ENCODE assay signal across 8 cellular contexts in the genomic region with DNA sequence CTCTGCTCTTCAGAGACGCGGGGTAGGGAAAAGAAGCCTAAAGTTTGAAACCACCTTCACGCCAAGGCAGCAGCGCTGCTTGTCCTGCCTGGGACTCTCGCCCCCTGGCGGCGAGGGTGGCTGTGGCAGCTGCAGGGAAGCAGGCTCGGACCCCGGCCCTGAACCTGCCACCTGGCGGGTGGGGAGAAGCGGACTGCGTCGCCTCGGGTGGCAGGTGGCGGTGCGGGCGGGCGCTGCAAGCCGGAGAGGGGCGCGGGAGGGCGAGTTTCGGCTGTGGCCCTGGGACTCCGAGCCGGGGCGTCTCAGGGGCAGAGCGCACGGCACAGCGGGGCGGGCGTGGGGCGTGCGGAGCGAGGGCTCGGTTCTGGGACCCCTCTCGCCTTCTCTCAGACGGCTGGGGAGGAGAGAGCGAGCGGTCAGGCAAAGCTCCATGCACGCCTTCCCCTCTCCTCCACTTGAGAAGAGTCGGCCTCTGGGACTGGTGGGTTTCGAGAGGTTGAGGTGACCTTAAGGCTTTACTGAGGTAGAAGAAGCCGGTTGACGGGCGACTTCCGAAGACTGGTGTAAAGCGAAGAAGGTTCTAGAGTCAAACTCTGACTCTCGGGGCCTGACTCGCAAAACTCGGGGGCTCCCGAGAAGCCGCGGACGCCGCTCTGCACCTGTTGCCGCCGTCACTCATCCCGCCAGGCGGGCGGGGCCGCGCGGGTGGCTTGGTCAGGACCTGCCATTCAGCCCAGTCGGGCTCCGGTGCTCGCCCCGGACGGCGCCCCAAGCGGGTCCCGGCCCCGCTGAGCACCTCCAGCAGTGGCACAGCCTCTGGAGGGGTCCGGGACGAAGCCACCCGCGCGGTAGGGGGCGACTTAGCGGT. TPM values are rescaled to one million over a fixed set of nuclear protein-coding genes. Genes with fewer than 3 reads are reported as not detected.
DNase-seq lines count a peak whose midpoint lies in the region; ATAC-seq, FAIRE-seq and TF ChIP-seq lines count a peak whose summit lies in the region.

No MANE protein-coding gene starts in this region.

- peak overlapping the region; percentile 61 for H3K4me2 ChIP-seq in endothelial cell of umbilical vein (ENCODE audit: insufficient read depth, low read length)

- H3K27me3 Mint-ChIP-seq in natural killer cell (ENCODE audit: low read depth in 2 of 2): peaks cover 26 to 44% of the 10 kb centered on the region in 2 donors

- H4K20me1 ChIP-seq in endothelial cell of umbilical vein (replicated peaks; ENCODE audit: control insufficient read depth, extremely low read depth, insufficient read depth, low read length): no peaks in the 10 kb centered on the region

- H3K36me3 ChIP-seq in endothelial cell of umbilical vein (ENCODE audit: control insufficient read depth in 2 of 2, extremely low read depth in 1 of 2, insufficient read depth in 2 of 2, low read length in 2 of 2): no peaks in the 10 kb centered on the region
- H3K36me3 ChIP-seq in tibial nerve: no peaks in the 10 kb centered on the region

- no TSS peak for BruUV-seq in endothelial cell of umbilical vein (replicated peaks; lab: Mats Ljungman, UMichigan)

- POLR2A ChIA-PET in endothelial cell of umbilical vein (lab: Charles Lee): no interaction called here

- peak overlapping the region; percentile 13 for H2AFZ ChIP-seq in endothelial cell of umbilical vein (ENCODE audit: low read depth, low read length)

- no peaks in the 10 kb centered on the region for H3K36me3 Mint-ChIP-seq in natural killer cell

- peak; percentile 50 to 79 for TF ChIP-seq CTCF in endothelial cell of umbilical vein (IDR thresholded peaks at IDR 0.05; ENCODE audit: extremely low read depth in 1 of 2, insufficient read depth in 1 of 2, low read depth in 1 of 2, low read length in 2 of 2)
- TF ChIP-seq CTCF in natural killer cell (IDR thresholded peaks at IDR 0.05): peak; percentile 36
- peak in 4 of 5 experiments; percentile 19 to 43 (median 26) for TF ChIP-seq CTCF in tibial nerve (IDR thresholded peaks at IDR 0.05)

- peak overlapping the region; percentile 63 for H3K4me3 Mint-ChIP-seq in natural killer cell

- 8 to 18% methylated on average over 46 to 49 of the region's 79 CpGs for WGBS in tibial nerve, 2 donors

- no peaks in the 10 kb centered on the region for H3K9me1 ChIP-seq in endothelial cell of umbilical vein (replicated peaks; ENCODE audit: control insufficient read depth, extremely low read depth, insufficient read depth, low read length)

- dilution Hi-C loops in endothelial cell of umbilical vein (cut with MboI; ENCODE audit: extremely low pct_ligation_motif_present, low sequenced_read_pairs): no loop called here

- H3K27me3 ChIP-seq in endothelial cell of umbilical vein (ENCODE audit: control insufficient read depth in 2 of 2, insufficient read depth in 2 of 2, low read length in 2 of 2) (peaks cover 3 to 26% of the 10 kb centered on the region in 2 experiments), tibial nerve (peaks cover 0 to 36% of the 10 kb centered on the region in 2 donors)

- no peak overlapping the region for H3K27ac Mint-ChIP-seq in natural killer cell

- no peaks in the 10 kb centered on the region for H3K9me3 ChIP-seq in endothelial cell of umbilical vein (replicated peaks; ENCODE audit: control insufficient read depth, insufficient read depth, low read length)
- H3K9me3 ChIP-seq in tibial nerve: peaks cover 0 to 6% (median 0%) of the 10 kb centered on the region in 4 donors

- no peak overlapping the region for H3K9ac ChIP-seq in endothelial cell of umbilical vein (replicated peaks; ENCODE audit: extremely low read depth, insufficient read depth, low read length)

- CTCF ChIA-PET in endothelial cell of umbilical vein (lab: Charles Lee): interaction anchor here (0.5 to 1.0 kb wide), 2 partner anchors 476 to 510 kb away, joined by 3 to 4 read pairs; no protein-coding TSS in a partner anchor

- TF ChIP-seq POLR2A in GM12891 (IDR thresholded peaks at IDR 0.05; ENCODE audit: low read depth, low read length): no peak
- no peak for TF ChIP-seq POLR2A in endothelial cell of umbilical vein (IDR thresholded peaks at IDR 0.05; ENCODE audit: low read depth, low read length)
- no peak for TF ChIP-seq POLR2A in tibial nerve (IDR thresholded peaks at IDR 0.05)

- H3K9me3 Mint-ChIP-seq in natural killer cell: no peaks in the 10 kb centered on the region

- ATAC-seq in HG02938 (IDR thresholded peaks at IDR 0.05; ENCODE audit: unreplicated experiment) (peak; percentile 50), natural killer cell (peak; percentile 55 to 71 (median 58)), HG02840 (IDR thresholded peaks at IDR 0.05; ENCODE audit: low FRiP score, unreplicated experiment) (no peak)

- H3K27ac ChIP-seq in endothelial cell of umbilical vein (ENCODE audit: insufficient read depth, low read depth, low read length): no peak overlapping the region
- no peak overlapping the region for H3K27ac ChIP-seq in tibial nerve

- peaks cover 0 to 6% of the 10 kb centered on the region in 2 donors for H3K4me1 Mint-ChIP-seq in natural killer cell

- no peaks in the 10 kb centered on the region for H3K79me2 ChIP-seq in endothelial cell of umbilical vein (ENCODE audit: control insufficient read depth, insufficient read depth, low read length)

- peak; percentile 60 for DNase-seq in GM12891 (ENCODE audit: insufficient read length, low spot score)
- DNase-seq in activated CD4-positive, alpha-beta T cell treated with anti-CD3 and anti-CD28 coated beads, Interleukin-2, amount 50 U/mL, for 1 hour: peak; percentile 47
- DNase-seq in endothelial cell of umbilical vein (ENCODE audit: low read depth, low spot score): no peak
- DNase-seq in natural killer cell: peak; percentile 23
- no peak for DNase-seq in tibial nerve (ENCODE audit: low spot score in 2 of 2)
- no peak for DNase-seq in midbrain (lab: John Stamatoyannopoulos, UW)

- FAIRE-seq in GM12891 (lab: Jason Lieb, UNC) (peak; percentile 55), endothelial cell of umbilical vein (lab: Jason Lieb, UNC) (no peak)

- intact Hi-C loops in endothelial cell of umbilical vein (cut with micrococcal nuclease) (no loop called here), natural killer cell (cut with micrococcal nuclease) (no loop called here)

- TF ChIP-seq EP300 in tibial nerve (IDR thresholded peaks at IDR 0.05): no peak

- H3K4me3 ChIP-seq in endothelial cell of umbilical vein (replicated peaks in 1 of 3; ENCODE audit: insufficient read depth in 1 of 3, low read depth in 1 of 3, low read length in 3 of 3) (peak overlapping the region; percentile 3 to 31 (median 27)), tibial nerve (peak overlapping the region; percentile 22 to 48 (median 39))

- peaks cover 3% of the 10 kb centered on the region for H3K4me1 ChIP-seq in endothelial cell of umbilical vein (ENCODE audit: control insufficient read depth, extremely low read depth, insufficient read depth, low read length)
- H3K4me1 ChIP-seq in tibial nerve: peaks cover 0 to 13% (median 10%) of the 10 kb centered on the region in 4 donors

TF ChIP-seq in GM12891, 5 proteins besides CTCF, POLR2A, EP300 and RAD21:
- TF ChIP-seq PAX5 (IDR thresholded peaks at IDR 0.05; ENCODE audit: insufficient read depth, low read length, severe bottlenecking): no peak
- TF ChIP-seq TAF1 (IDR thresholded peaks at IDR 0.05; ENCODE audit: low read depth, low read length): no peak
- TF ChIP-seq POU2F2 (IDR thresholded peaks at IDR 0.05; ENCODE audit: low read depth, low read length): no peak
- no peak for TF ChIP-seq POLR2AphosphoS5 (IDR thresholded peaks at IDR 0.05; ENCODE audit: low read depth, low read length)
- no peak for TF ChIP-seq SPI1 (IDR thresholded peaks at IDR 0.05; ENCODE audit: low read depth, low read length)

TF ChIP-seq in endothelial cell of umbilical vein, 7 proteins besides CTCF, POLR2A, EP300 and RAD21:
- TF ChIP-seq EZH2 (IDR thresholded peaks at IDR 0.05; ENCODE audit: borderline replicate concordance, low read depth, low read length, severe bottlenecking) (peak; percentile 52), GATA2 (IDR thresholded peaks at IDR 0.05; ENCODE audit: insufficient read depth, insufficient read length, low read depth, low read length) (no peak)

RNA-seq across cellular contexts. Expression of a gene that starts 1.1 kb away (rescaled TPM):
- not detected for polyA plus RNA-seq in GM12891 (2012; ENCODE audit: low read depth, missing spikeins)
- total RNA-seq in endothelial cell of umbilical vein (not detected in 2 replicates), natural killer cell (not detected), tibial nerve (not detected)
- polyA plus RNA-seq in endothelial cell of umbilical vein: not detected in 2 replicates
- not detected in 2 replicates for polyA plus RNA-seq in endothelial cell of umbilical vein (2011; cell fraction: cytosol; rRNA removed)
- polyA plus RNA-seq in endothelial cell of umbilical vein (2011; cell fraction: nucleus; rRNA removed): not detected in 2 replicates
- polyA plus RNA-seq in endothelial cell of umbilical vein (2012): not detected in 2 replicates
- not detected in 2 replicates for polyA minus RNA-seq in endothelial cell of umbilical vein
- not detected for polyA minus RNA-seq in endothelial cell of umbilical vein (2011; cell fraction: cytosol; rRNA and poly(A)+ RNA removed)
- not detected in 2 replicates for polyA minus RNA-seq in endothelial cell of umbilical vein (2011; cell fraction: nucleus; rRNA and poly(A)+ RNA removed)

RNA-seq across cellular contexts. Expression of a gene that starts 18.1 kb away (rescaled TPM):
- 0.33 TPM for polyA plus RNA-seq in GM12891 (2012; ENCODE audit: low read depth, missing spikeins)
- 3.4 and 5.1 TPM in 2 replicates for total RNA-seq in endothelial cell of umbilical vein
- polyA plus RNA-seq in endothelial cell of umbilical vein: 0.60 and 0.79 TPM in 2 replicates
- polyA plus RNA-seq in endothelial cell of umbilical vein (2011; cell fraction: cytosol; rRNA removed): 1.2 TPM in 2 replicates
- 1.9 and 3.0 TPM in 2 replicates for polyA plus RNA-seq in endothelial cell of umbilical vein (2011; cell fraction: nucleus; rRNA removed)
- 8.8 and 9.5 TPM in 2 replicates for polyA plus RNA-seq in endothelial cell of umbilical vein (2012)
- polyA minus RNA-seq in endothelial cell of umbilical vein: 3.4 and 5.9 TPM in 2 replicates
- not detected for polyA minus RNA-seq in endothelial cell of umbilical vein (2011; cell fraction: cytosol; rRNA and poly(A)+ RNA removed)
- polyA minus RNA-seq in endothelial cell of umbilical vein (2011; cell fraction: nucleus; rRNA and poly(A)+ RNA removed): 8.7 and 11.5 TPM in 2 replicates
- total RNA-seq in natural killer cell: 1 to 10 TPM in 2 of 3 donors, under 1 TPM in 1; 0.86 to 2.8 (median 1.1) TPM
- 10 to 100 TPM in 1 of 4 donors, 1 to 10 TPM in 3; 6.6 to 10.0 (median 7.9) TPM for total RNA-seq in tibial nerve

Comparison
In these comparisons a context has a peak if more than half of its experiments do, and no peak if none do; other contexts are left out.
1. DNase-seq: peak in GM12891 (single experiment), activated CD4-positive, alpha-beta T cell treated with anti-CD3 and anti-CD28 coated beads, Interleukin-2, amount 50 U/mL, for 1 hour (single experiment) and natural killer cell (single experiment); none in endothelial cell of umbilical vein (single experiment), tibial nerve (0 of 2) and midbrain (single experiment).
2. Peak in every context shown above with its lines, with median percentiles within 50 percentile points of each other: CTCF ChIP-seq.